In genomic region chr12:131774576-131774975, GRCh38 we compare ENCODE assay signal across 19 cellular contexts. TPM values are rescaled to one million over a fixed set of nuclear protein-coding genes. Genes with fewer than 3 reads are reported as not detected.
DNase-seq lines count a peak whose midpoint lies in the region; ATAC-seq and TF ChIP-seq lines count a peak whose summit lies in the region.
"Had no signal": no experiment of that assay in that cellular context is flagged by ENCODE, and none has a peak within 500 bp of the region (broad histone marks: within the 10 kb centered on the region; RNA-seq: fewer than 3 reads in every experiment).

No MANE protein-coding gene starts in this region.

- no peak overlapping the region for H3K9ac ChIP-seq in MM.1S (ENCODE audit: low read length)
- H3K9ac ChIP-seq in neural progenitor cell: no peak overlapping the region

- no peak for TF ChIP-seq EP300 in suprapubic skin (IDR thresholded peaks at IDR 0.05)

- no peak for DNase-seq in activated T-cell treated with anti-CD3 and anti-CD28 coated beads, Interleukin-2, amount 50 U/mL, for 72 hours
- no peak for DNase-seq in activated T-cell treated with anti-CD3 and anti-CD28 coated beads, Interleukin-2, amount 50 U/mL, for 1 hour
- DNase-seq in MM.1S (no peak), neural progenitor cell (ENCODE audit: low spot score) (no peak), dedifferentiated amniotic fluid mesenchymal stem cell (ENCODE audit: extremely low spot score) (no peak), suprapubic skin (ENCODE audit: low spot score in 2 of 2) (no peak), HPDE6-E6E7 (ENCODE audit: extremely low spot score) (no peak)
- DNase-seq: foreskin fibroblast, GOT3, immature natural killer cell, mesendoderm, NCI-H226, SIG-M5 had no signal

- no peak overlapping the region for H3K4me3 ChIP-seq in MM.1S (ENCODE audit: low read length)
- H3K4me3 ChIP-seq in neural progenitor cell: no peak overlapping the region
- no peak overlapping the region for H3K4me3 ChIP-seq in suprapubic skin

- H3K36me3 ChIP-seq in MM.1S (replicated peaks; ENCODE audit: insufficient read depth, low read length): no peaks in the 10 kb centered on the region
- peaks cover 6% of the 10 kb centered on the region for H3K36me3 ChIP-seq in neural progenitor cell
- H3K36me3 ChIP-seq in suprapubic skin: peaks cover 80% of the 10 kb centered on the region

- H3K4me1 ChIP-seq in MM.1S (ENCODE audit: low read length) (peaks cover 23% of the 10 kb centered on the region), neural progenitor cell (peaks cover 16% of the 10 kb centered on the region), suprapubic skin (peaks cover 5% of the 10 kb centered on the region)

- peaks cover 7 to 27% of the 10 kb centered on the region in 2 donors for H3K36me3 Mint-ChIP-seq in activated T-cell treated with anti-CD3 and anti-CD28 coated beads, Interleukin-2, amount 50 U/mL, for 72 hours (ENCODE audit: insufficient read depth in 2 of 2)
- H3K36me3 Mint-ChIP-seq in brain (peaks cover 70% of the 10 kb centered on the region), neural progenitor cell (peaks cover 30% of the 10 kb centered on the region)

- TF ChIP-seq CTCF in MM.1S (IDR thresholded peaks at IDR 0.05; ENCODE audit: low read length): no peak
- TF ChIP-seq CTCF in brain (conservative IDR thresholded peaks at IDR 0.05): no peak
- TF ChIP-seq CTCF in neural progenitor cell (IDR thresholded peaks at IDR 0.05): no peak
- TF ChIP-seq CTCF in suprapubic skin (IDR thresholded peaks at IDR 0.05): no peak

- TF ChIP-seq POLR2A in suprapubic skin (IDR thresholded peaks at IDR 0.05): no peak

- H3K27me3 ChIP-seq in MM.1S (replicated peaks; ENCODE audit: insufficient read depth, low read length) (no peaks in the 10 kb centered on the region), neural progenitor cell (no peaks in the 10 kb centered on the region), suprapubic skin (no peaks in the 10 kb centered on the region)

- peak overlapping the region; percentile 76 for H3K27ac Mint-ChIP-seq in activated T-cell treated with anti-CD3 and anti-CD28 coated beads, Interleukin-2, amount 50 U/mL, for 72 hours
- H3K27ac Mint-ChIP-seq in brain (peak overlapping the region; percentile 31 to 83 (median 79)), neural progenitor cell (no peak overlapping the region)

- no peaks in the 10 kb centered on the region for H3K9me3 ChIP-seq in MM.1S (replicated peaks; ENCODE audit: insufficient read depth, low read length)
- H3K9me3 ChIP-seq in neural progenitor cell (ENCODE audit: low read depth): no peaks in the 10 kb centered on the region
- H3K9me3 ChIP-seq in suprapubic skin: no peaks in the 10 kb centered on the region

- H3K9me3 Mint-ChIP-seq in activated T-cell treated with anti-CD3 and anti-CD28 coated beads, Interleukin-2, amount 50 U/mL, for 72 hours: no peaks in the 10 kb centered on the region
- H3K9me3 Mint-ChIP-seq in brain (peaks cover 0 to 2% (median 0%) of the 10 kb centered on the region in 5 experiments), neural progenitor cell (no peaks in the 10 kb centered on the region)
- H3K9me3 Mint-ChIP-seq: activated naive CD8-positive, alpha-beta T cell treated with anti-CD3 and anti-CD28 coated beads, Interleukin-2, amount 10 ng/mL, durations not matched to agents 7 days and 5 days; CD8-positive, alpha-beta T cell; immature natural killer cell; neural crest cell; stimulated activated naive CD8-positive, alpha-beta T cell treated with anti-CD3 and anti-CD28 coated beads, Interleukin-15, amount 100 ng/mL, for 72 hours had no signal

- 95% methylated on average over 3 of the region's 3 CpGs for WGBS in suprapubic skin

- no peaks in the 10 kb centered on the region for H3K79me2 ChIP-seq in MM.1S (ENCODE audit: low read length)
- no peaks in the 10 kb centered on the region for H3K79me2 ChIP-seq in neural progenitor cell (ENCODE audit: low read depth)

- H3K9me2 ChIP-seq in MM.1S (replicated peaks; ENCODE audit: insufficient read depth, low read length): no peaks in the 10 kb centered on the region

- no peak overlapping the region for H3K4me2 ChIP-seq in MM.1S (ENCODE audit: low read depth, low read length)
- no peak overlapping the region for H3K4me2 ChIP-seq in neural progenitor cell

- H3K27me3 Mint-ChIP-seq in activated T-cell treated with anti-CD3 and anti-CD28 coated beads, Interleukin-2, amount 50 U/mL, for 72 hours (ENCODE audit: low read depth): no peaks in the 10 kb centered on the region
- no peaks in the 10 kb centered on the region for H3K27me3 Mint-ChIP-seq in brain
- peaks cover 3% of the 10 kb centered on the region for H3K27me3 Mint-ChIP-seq in neural progenitor cell (ENCODE audit: insufficient read depth, low read depth)
- H3K27me3 Mint-ChIP-seq: activated naive CD8-positive, alpha-beta T cell treated with anti-CD3 and anti-CD28 coated beads, Interleukin-2, amount 10 ng/mL, durations not matched to agents 7 days and 5 days; stimulated activated naive CD8-positive, alpha-beta T cell treated with anti-CD3 and anti-CD28 coated beads, Interleukin-15, amount 100 ng/mL, for 72 hours had no signal

- H3K4me3 Mint-ChIP-seq in activated T-cell treated with anti-CD3 and anti-CD28 coated beads, Interleukin-2, amount 50 U/mL, for 72 hours: no peak overlapping the region
- no peak overlapping the region for H3K4me3 Mint-ChIP-seq in brain
- no peak overlapping the region for H3K4me3 Mint-ChIP-seq in neural progenitor cell
- H3K4me3 Mint-ChIP-seq: CD8-positive, alpha-beta T cell; immature natural killer cell; neural crest cell had no signal

- no peak for ATAC-seq in activated T-cell treated with anti-CD3 and anti-CD28 coated beads, Interleukin-2, amount 50 U/mL, for 72 hours (replicated peaks in 1 of 2)

- H3K4me1 Mint-ChIP-seq in activated T-cell treated with anti-CD3 and anti-CD28 coated beads, Interleukin-2, amount 50 U/mL, for 72 hours (ENCODE audit: low read depth): peaks cover 42% of the 10 kb centered on the region
- H3K4me1 Mint-ChIP-seq in brain: peaks cover 28% of the 10 kb centered on the region
- peaks cover 6% of the 10 kb centered on the region for H3K4me1 Mint-ChIP-seq in neural progenitor cell
- H3K4me1 Mint-ChIP-seq: neural crest cell had no signal

- peaks cover 11% of the 10 kb centered on the region for H3F3A ChIP-seq in MM.1S (ENCODE audit: insufficient read depth, low read length)
- H3F3A ChIP-seq in neural progenitor cell (ENCODE audit: low read depth): peaks cover 12% of the 10 kb centered on the region

- H3K27ac ChIP-seq in MM.1S (ENCODE audit: low read length): peak overlapping the region; percentile 90; the same call in 1 of the 2 replicates
- peak overlapping the region; percentile 70 for H3K27ac ChIP-seq in neural progenitor cell
- H3K27ac ChIP-seq in suprapubic skin: no peak overlapping the region

- H2AFZ ChIP-seq in MM.1S (ENCODE audit: low read length) (no peak overlapping the region), neural progenitor cell (replicated peaks) (no peak overlapping the region)

- no peaks in the 10 kb centered on the region for H4K20me1 ChIP-seq in MM.1S (ENCODE audit: insufficient read depth, low read length)
- no peaks in the 10 kb centered on the region for H4K20me1 ChIP-seq in neural progenitor cell (ENCODE audit: low read depth)

RNA-seq across cellular contexts. Expression of gene MMP17, which starts 53.6 kb away (rescaled TPM):
- total RNA-seq in activated T-cell treated with anti-CD3 and anti-CD28 coated beads, Interleukin-2, amount 50 U/mL, for 72 hours: not detected
- polyA plus RNA-seq in brain (ENCODE audit: insufficient read depth, low read depth, low replicate concordance): 15.5 TPM
- total RNA-seq in neural progenitor cell (ENCODE audit: low replicate concordance) (2.1 and 7.1 TPM in 2 replicates), suprapubic skin (10 to 100 TPM in 1 of 4 donors, 1 to 10 TPM in 3; 3.0 to 10.1 (median 5.6) TPM)
- total RNA-seq: T-helper 2 cell treated with Interferon-gamma antibody and Interleukin-4, amounts not matched to agents 100 ng/mL and 5 ng/mL, for 36 hours had no signal
